37 cellular contexts compared by ENCODE assay signal in the genomic region with DNA sequence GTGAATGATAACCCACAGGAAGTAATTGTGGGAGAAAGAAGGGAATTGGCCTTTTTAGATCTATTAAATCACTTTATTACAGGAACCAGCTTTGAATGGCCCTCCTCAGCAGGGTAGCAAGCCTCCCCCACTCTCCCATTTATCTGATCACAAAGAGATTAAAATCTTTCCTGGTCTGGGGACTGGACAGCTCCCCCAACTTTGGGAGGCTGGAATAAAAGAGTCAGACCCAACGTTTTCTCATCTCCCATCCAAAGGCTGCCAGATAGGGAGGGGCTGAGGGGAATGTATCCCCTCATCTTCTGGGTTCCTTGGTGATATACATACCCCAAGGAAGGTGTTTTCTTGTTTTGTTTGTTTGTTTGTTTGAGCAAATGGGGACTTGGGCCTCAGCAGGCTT. TPM values are rescaled to one million over a fixed set of nuclear protein-coding genes. Genes with fewer than 3 reads are reported as not detected.
DNase-seq lines count a peak whose midpoint lies in the region; ATAC-seq, FAIRE-seq and TF ChIP-seq lines count a peak whose summit lies in the region.
"Had no signal": no experiment of that assay in that cellular context is flagged by ENCODE, and none has a peak within 500 bp of the region (broad histone marks: within the 10 kb centered on the region; RNA-seq: fewer than 3 reads in every experiment).

No MANE protein-coding gene starts in this region.

- H4K20me1 ChIP-seq in HCT116 (ENCODE audit: insufficient read depth) (no peaks in the 10 kb centered on the region), K562 (replicated peaks; ENCODE audit: control insufficient read depth, insufficient read depth, low read length) (peaks cover 5% of the 10 kb centered on the region; the same call in 1 of the 2 replicates)

- no peak for DNase-seq in HCT116 (ENCODE audit: low read depth, low spot score)
- DNase-seq in K562 (ENCODE audit: extremely low read depth in 1 of 4, low spot score in 3 of 4) = no peak
- DNase-seq in progenitor cell of endocrine pancreas (ENCODE audit: low spot score, unreplicated experiment) = no peak
- no peak for DNase-seq in activated CD8-positive, alpha-beta T cell treated with anti-CD3 and anti-CD28 coated beads, Interleukin-2, amount 10 ng/mL, durations not matched to agents 7 days and 5 days
- no peak for DNase-seq in NCI-H1105 (lab: John Stamatoyannopoulos, UW)
- DNase-seq: activated CD4-positive, alpha-beta T cell treated with anti-CD3 and anti-CD28 coated beads for 36 hours; amniotic stem cell; BE2C; CD8-positive, alpha-beta T cell; DMS 273 treated with DMSO at 0.1 percent for 48 hours; EL; gastrocnemius medialis; MM.1S; NCI-H1930; NCI-H2171 treated with DMSO at 0.1 percent for 48 hours; NCI-H524 treated with DMSO at 0.1 percent for 48 hours; SHP77 treated with DMSO at 0.1 percent for 48 hours; stimulated activated CD8-positive, alpha-beta memory T cell treated with anti-CD3 and anti-CD28 coated beads, Interleukin-4, amount 100 ng/mL, for 48 hours; uterus had no signal

- CTCF ChIA-PET in HCT116 (lab: Charles Lee) = interaction anchor here (0.8 kb wide), 1 partner anchor 32 kb away, joined by 3 read pairs; no protein-coding TSS in a partner anchor
- CTCF ChIA-PET in K562 (lab: Yijun Ruan, JAX; ENCODE audit: low intra/inter-chr PET ratio) = no interaction called here
- CTCF ChIA-PET in activated CD8-positive, alpha-beta T cell treated with anti-CD3 and anti-CD28 coated beads, Interleukin-2, amount 10 ng/mL, durations not matched to agents 7 days and 5 days (lab: Charles Lee) = interaction anchor here (1.1 to 2.6 kb wide), 3 partner anchors 128 to 179 kb away, joined by 3 to 6 read pairs (median 4); a partner anchor contains a TSS

- no peaks in the 10 kb centered on the region for H3K9me2 ChIP-seq in HCT116 (ENCODE audit: insufficient read depth)

- no peak for TF ChIP-seq EP300 in K562 (IDR thresholded peaks at IDR 0.05; ENCODE audit: low read length)

- no peaks in the 10 kb centered on the region for H3K27me3 Mint-ChIP-seq in progenitor cell of endocrine pancreas
- H3K27me3 Mint-ChIP-seq in activated CD8-positive, alpha-beta T cell treated with anti-CD3 and anti-CD28 coated beads, Interleukin-2, amount 10 ng/mL, durations not matched to agents 7 days and 5 days (ENCODE audit: low read depth) = peaks cover 71% of the 10 kb centered on the region

- BruUV-seq in HCT116 (replicated peaks; lab: Mats Ljungman, UMichigan) (no TSS peak), K562 (replicated peaks; lab: Mats Ljungman, UMichigan) (TSS peak; percentile 29)

- H3K9me3 ChIP-seq in HCT116 (ENCODE audit: control insufficient read depth in 1 of 2, insufficient read depth in 1 of 2, low read depth in 1 of 2, low read length in 2 of 2) = no peaks in the 10 kb centered on the region
- H3K9me3 ChIP-seq in K562 (replicated peaks; ENCODE audit: control insufficient read depth, insufficient read depth, low read depth, low read length) = no peaks in the 10 kb centered on the region
- H3K9me3 ChIP-seq in iPS-18c (ENCODE audit: control insufficient read depth, insufficient read depth, low read length) = peaks cover 3% of the 10 kb centered on the region
- H3K9me3 ChIP-seq: BE2C, gastrocnemius medialis, prostate gland, thoracic aorta, uterus had no signal

- no peak overlapping the region for H3K9ac ChIP-seq in HCT116 (ENCODE audit: low read length)
- H3K9ac ChIP-seq in K562 (ENCODE audit: insufficient read depth in 1 of 2, low read depth in 2 of 2, low read length in 2 of 2) = no peak overlapping the region

- peak overlapping the region; percentile 31 for H3K4me3 Mint-ChIP-seq in progenitor cell of endocrine pancreas (ENCODE audit: low read depth)
- no peak overlapping the region for H3K4me3 Mint-ChIP-seq in activated CD8-positive, alpha-beta T cell treated with anti-CD3 and anti-CD28 coated beads, Interleukin-2, amount 10 ng/mL, durations not matched to agents 7 days and 5 days
- H3K4me3 Mint-ChIP-seq: activated CD4-positive, alpha-beta T cell treated with anti-CD3 and anti-CD28 coated beads for 36 hours; activated naive CD4-positive, alpha-beta T cell treated with anti-CD3 and anti-CD28 coated beads, Interleukin-2, amount 50 U/mL, for 24 hours; activated T-helper 17 cell treated with anti-CD3 and anti-CD28 coated beads, Interleukin-2, amount 50 U/mL, for 72 hours; CD8-positive, alpha-beta T cell; stimulated activated naive CD8-positive, alpha-beta T cell treated with anti-CD3 and anti-CD28 coated beads, Interleukin-15, Interleukin-2, amounts not matched to agents 100 ng/mL and 50 ng/mL, for 24 hours; T-helper 2 cell treated with Interferon-gamma antibody and Interleukin-4, amounts not matched to agents 5 μg/mL and 100 μg/mL, for 36 hours had no signal

- no peak overlapping the region for H3K4me2 ChIP-seq in HCT116 (ENCODE audit: low read length)
- H3K4me2 ChIP-seq in K562 (ENCODE audit: insufficient read depth, low read length) = no peak overlapping the region

- no peak for ATAC-seq in HCT116
- ATAC-seq in K562 = no peak
- no peak for ATAC-seq in activated CD8-positive, alpha-beta T cell treated with anti-CD3 and anti-CD28 coated beads, Interleukin-2, amount 10 ng/mL, durations not matched to agents 7 days and 5 days
- no peak for ATAC-seq in HG03135 (IDR thresholded peaks at IDR 0.05; ENCODE audit: unreplicated experiment)
- ATAC-seq: activated CD4-positive, alpha-beta T cell treated with anti-CD3 and anti-CD28 coated beads for 36 hours; activated T-helper 17 cell treated with anti-CD3 and anti-CD28 coated beads, Interleukin-2, amount 50 U/mL, for 72 hours; CD8-positive, alpha-beta T cell; gastrocnemius medialis; left lobe of liver; sciatic nerve had no signal

- WGBS in K562 (ENCODE audit: insufficient coverage, low coverage, missing lambda C conversion rate) = 0% methylated on average over 1 of the region's 1 CpG

- H3K9me1 ChIP-seq in K562 (ENCODE audit: control insufficient read depth, insufficient read depth, low read length) = no peaks in the 10 kb centered on the region

- intact Hi-C loops in HCT116 (cut with micrococcal nuclease) = no loop called here
- intact Hi-C loops in K562 (cut with micrococcal nuclease) = no loop called here

- TF ChIP-seq RAD21 in HCT116 (IDR thresholded peaks at IDR 0.05; ENCODE audit: low read depth) (no peak), K562 (CRISPR knock-in tag; conservative IDR thresholded peaks at IDR 0.05 in 1 of 2, IDR thresholded peaks at IDR 0.05 in 1 of 2) (no peak)

- RAD21 ChIA-PET in HCT116 (lab: Charles Lee; ENCODE audit: low non-redundant PET in 1 of 2, low total read pairs in 2 of 2, uncharacterized antibody in 2 of 2, unreplicated experiment in 2 of 2) = no interaction called here

- peaks cover 45% of the 10 kb centered on the region for H3K4me1 Mint-ChIP-seq in progenitor cell of endocrine pancreas (ENCODE audit: low read depth)
- H3K4me1 Mint-ChIP-seq in activated CD8-positive, alpha-beta T cell treated with anti-CD3 and anti-CD28 coated beads, Interleukin-2, amount 10 ng/mL, durations not matched to agents 7 days and 5 days (ENCODE audit: low read depth) = peaks cover 26% of the 10 kb centered on the region

- H2AFZ ChIP-seq in HCT116 (ENCODE audit: low read depth, low read length, poor library complexity, severe bottlenecking) = no peak overlapping the region
- H2AFZ ChIP-seq in K562 (ENCODE audit: low read depth, low read length) = no peak overlapping the region

- peaks cover 0 to 26% of the 10 kb centered on the region in 2 experiments; a peak in 3 of 4 replicates for H3K4me1 ChIP-seq in HCT116 (ENCODE audit: control insufficient read depth in 1 of 2, insufficient read depth in 2 of 2, low read length in 2 of 2)
- H3K4me1 ChIP-seq in K562 (replicated peaks in 1 of 2; ENCODE audit: control insufficient read depth in 2 of 2, insufficient read depth in 2 of 2, low read length in 2 of 2) = peaks cover 12 to 39% of the 10 kb centered on the region in 2 experiments; a peak in 4 of 5 replicates
- H3K4me1 ChIP-seq: BE2C, gastrocnemius medialis, prostate gland, uterus had no signal

- no peak overlapping the region for H3K27ac Mint-ChIP-seq in progenitor cell of endocrine pancreas
- H3K27ac Mint-ChIP-seq in activated CD8-positive, alpha-beta T cell treated with anti-CD3 and anti-CD28 coated beads, Interleukin-2, amount 10 ng/mL, durations not matched to agents 7 days and 5 days = no peak overlapping the region
- H3K27ac Mint-ChIP-seq: activated CD4-positive, alpha-beta T cell treated with anti-CD3 and anti-CD28 coated beads for 36 hours; activated T-helper 17 cell treated with anti-CD3 and anti-CD28 coated beads, Interleukin-2, amount 50 U/mL, for 72 hours; CD8-positive, alpha-beta T cell; stimulated activated naive CD8-positive, alpha-beta T cell treated with anti-CD3 and anti-CD28 coated beads, Interleukin-15, Interleukin-2, amounts not matched to agents 100 ng/mL and 50 ng/mL, for 24 hours; T-helper 2 cell treated with Interferon-gamma antibody and Interleukin-4, amounts not matched to agents 5 μg/mL and 100 μg/mL, for 36 hours had no signal

- H3K27ac ChIP-seq in HCT116 (ENCODE audit: low read depth, low read length) (no peak overlapping the region), K562 (ENCODE audit: extremely low read depth, low read depth, low read length) (no peak overlapping the region)
- H3K27ac ChIP-seq: gastrocnemius medialis, prostate gland, thoracic aorta, uterus had no signal

- peaks cover 5% of the 10 kb centered on the region for H3K36me3 Mint-ChIP-seq in progenitor cell of endocrine pancreas (ENCODE audit: insufficient read depth)
- no peaks in the 10 kb centered on the region for H3K36me3 Mint-ChIP-seq in activated CD8-positive, alpha-beta T cell treated with anti-CD3 and anti-CD28 coated beads, Interleukin-2, amount 10 ng/mL, durations not matched to agents 7 days and 5 days (ENCODE audit: low read depth)
- H3K36me3 Mint-ChIP-seq: activated naive CD4-positive, alpha-beta T cell treated with anti-CD3 and anti-CD28 coated beads, Interleukin-2, amount 50 U/mL, for 24 hours; CD8-positive, alpha-beta T cell had no signal

- H3K36me3 ChIP-seq in HCT116 (ENCODE audit: control insufficient read depth in 1 of 2, insufficient read depth in 2 of 2, low read length in 2 of 2) = no peaks in the 10 kb centered on the region
- no peaks in the 10 kb centered on the region for H3K36me3 ChIP-seq in K562 (ENCODE audit: control insufficient read depth, insufficient read depth, low read length)
- H3K36me3 ChIP-seq: BE2C, gastrocnemius medialis, prostate gland, thoracic aorta, uterus had no signal

- H3K4me3 ChIP-seq in HCT116 (replicated peaks in 1 of 2; ENCODE audit: low read depth in 1 of 2, low read length in 2 of 2) = no peak overlapping the region
- no peak overlapping the region for H3K4me3 ChIP-seq in K562
- H3K4me3 ChIP-seq in iPS-18c (ENCODE audit: insufficient read depth, low read depth, low read length) = peak overlapping the region; percentile 99
- H3K4me3 ChIP-seq: gastrocnemius medialis, prostate gland, thoracic aorta, uterus had no signal

- H3K27me3 ChIP-seq in HCT116 (ENCODE audit: insufficient read depth, low read length) (no peaks in the 10 kb centered on the region; the same call in 1 of the 2 replicates), K562 (ENCODE audit: control insufficient read depth in 2 of 2, insufficient read depth in 2 of 2, low read length in 2 of 2) (peaks cover 0 to 5% of the 10 kb centered on the region in 2 experiments; a peak in 1 of 5 replicates)

- in situ Hi-C loops in K562 (cut with MboI) = no loop called here

- POLR2A ChIA-PET in HCT116 (lab: Charles Lee) = interaction anchor here (0.7 kb wide), 1 partner anchor 387 kb away, joined by 3 read pairs; no protein-coding TSS in a partner anchor
- POLR2A ChIA-PET in K562 (lab: Yijun Ruan, JAX) = interaction anchor here (1.1 kb wide), 1 partner anchor 14 kb away, joined by 3 read pairs; no protein-coding TSS in a partner anchor
- POLR2A ChIA-PET in activated CD8-positive, alpha-beta T cell treated with anti-CD3 and anti-CD28 coated beads, Interleukin-2, amount 10 ng/mL, durations not matched to agents 7 days and 5 days (lab: Charles Lee) = no interaction called here

- FAIRE-seq in K562 (lab: Jason Lieb, UNC) = no peak
- FAIRE-seq: endothelial cell of umbilical vein, GM18507, GM19239, islet of Langerhans had no signal

- TF ChIP-seq POLR2A in HCT116 (IDR thresholded peaks at IDR 0.05; ENCODE audit: borderline replicate concordance, extremely low read depth, insufficient read depth, insufficient read length) (no peak), K562 (conservative IDR thresholded peaks at IDR 0.05) (no peak)

- no peaks in the 10 kb centered on the region for H3K79me2 ChIP-seq in HCT116 (ENCODE audit: insufficient read depth, low read length)
- H3K79me2 ChIP-seq in K562 (ENCODE audit: control insufficient read depth, insufficient read depth, low read length) = no peaks in the 10 kb centered on the region

- no peaks in the 10 kb centered on the region for H3K9me3 Mint-ChIP-seq in progenitor cell of endocrine pancreas (ENCODE audit: low read depth)
- H3K9me3 Mint-ChIP-seq in activated CD8-positive, alpha-beta T cell treated with anti-CD3 and anti-CD28 coated beads, Interleukin-2, amount 10 ng/mL, durations not matched to agents 7 days and 5 days (ENCODE audit: insufficient read depth) = no peaks in the 10 kb centered on the region
- H3K9me3 Mint-ChIP-seq: activated naive CD4-positive, alpha-beta T cell treated with anti-CD3 and anti-CD28 coated beads, Interleukin-2, amount 50 U/mL, for 24 hours; activated T-helper 17 cell treated with anti-CD3 and anti-CD28 coated beads, Interleukin-2, amount 50 U/mL, for 72 hours; CD8-positive, alpha-beta T cell; stimulated activated naive CD8-positive, alpha-beta T cell treated with anti-CD3 and anti-CD28 coated beads, Interleukin-15, Interleukin-2, amounts not matched to agents 100 ng/mL and 50 ng/mL, for 24 hours; T-helper 2 cell treated with Interferon-gamma antibody and Interleukin-4, amounts not matched to agents 5 μg/mL and 100 μg/mL, for 36 hours had no signal

- TF ChIP-seq CTCF in HCT116 (IDR thresholded peaks at IDR 0.05 in 2 of 3, conservative IDR thresholded peaks at IDR 0.05 in 1 of 3; ENCODE audit: borderline replicate concordance in 1 of 3, insufficient read depth in 1 of 3, low read depth in 2 of 3, low read length in 2 of 3) = no peak
- no peak for TF ChIP-seq CTCF in K562 (IDR thresholded peaks at IDR 0.05 in 2 of 3, conservative IDR thresholded peaks at IDR 0.05 in 1 of 3; ENCODE audit: insufficient read depth in 2 of 3, low read depth in 1 of 3, low read length in 3 of 3)
- no peak for TF ChIP-seq CTCF in progenitor cell of endocrine pancreas (IDR thresholded peaks at IDR 0.05; ENCODE audit: unreplicated experiment)

RNA-seq across cellular contexts. Expression of a gene that starts 2.4 kb away (rescaled TPM):
- total RNA-seq in HCT116 (2021; ENCODE audit: unreplicated experiment) (1.4 TPM), K562 (2014; rRNA removed) (3.1 and 3.8 TPM in 2 replicates), K562 (2014; rRNA removed; fragmentation: Illumina TruSeq; extraction: Trizol) (4.3 and 4.5 TPM in 2 replicates), K562 (2015; rRNA removed; fragmentation: Illumina TruSeq; extraction: Trizol) (4.5 and 5.4 TPM in 2 replicates), K562 (2021) (5.1 TPM in 2 replicates), progenitor cell of endocrine pancreas (80.2 and 87.8 TPM in 2 replicates)
- polyA plus RNA-seq in HCT116 (2012) = 0.21 and 0.33 TPM in 2 replicates
- total RNA-seq in K562 (2011; cell fraction: chromatin; rRNA removed; ENCODE audit: low replicate concordance) = 0.51 and 0.97 TPM in 2 replicates
- total RNA-seq in K562 (2011; cell fraction: nucleolus; rRNA removed) = 0.53 and 0.67 TPM in 2 replicates
- total RNA-seq in K562 (2011; cell fraction: nucleoplasm; rRNA removed) = 0.81 and 1.5 TPM in 2 replicates
- polyA plus RNA-seq in K562 (2011; rRNA removed) (0.26 and 5.2 TPM in 2 replicates), K562 (2014; fragmentation: Illumina TruSeq; extraction: Trizol) (3.5 and 3.9 TPM in 2 replicates), K562 (2014; fragmentation: Nextera tagmentation; extraction: Ambion mirVana) (1 to 10 TPM in 1 of 2 experiments, under 1 TPM in 1; 0.80 to 1.0 TPM), K562 (2014; rRNA removed) (2.4 and 3.2 TPM in 2 replicates)
- polyA plus RNA-seq in K562 (2011; cell fraction: cytosol; rRNA removed) = 0.25 and 1.9 TPM in 2 replicates
- polyA plus RNA-seq in K562 (2011; cell fraction: nucleus; rRNA removed) = 0.15 and 1.7 TPM in 2 replicates
- polyA plus RNA-seq in K562 (2012) = 0.24 and 1.0 TPM in 2 replicates
- polyA minus RNA-seq in K562 (2011; rRNA and poly(A)+ RNA removed) = 0.69 and 13.6 TPM in 2 replicates
- 0.36 and 6.4 TPM in 2 replicates for polyA minus RNA-seq in K562 (2011; cell fraction: cytosol; rRNA and poly(A)+ RNA removed)
- polyA minus RNA-seq in K562 (2011; cell fraction: nucleus; rRNA and poly(A)+ RNA removed) = 0.11 and 0.81 TPM in 2 replicates
- not detected for total RNA-seq in activated CD8-positive, alpha-beta T cell treated with anti-CD3 and anti-CD28 coated beads, Interleukin-2, amount 10 ng/mL, durations not matched to agents 7 days and 5 days
- total RNA-seq: activated CD4-positive, alpha-beta T cell treated with anti-CD3 and anti-CD28 coated beads for 36 hours; activated T-helper 17 cell treated with anti-CD3 and anti-CD28 coated beads, Interleukin-2, amount 50 U/mL, for 72 hours; CD8-positive, alpha-beta T cell; cerebellum; dermis microvascular lymphatic vessel endothelial cell; endothelial cell of umbilical vein; fibroblast of lung; gastrocnemius medialis; HT1080; sciatic nerve; thoracic aorta had no signal

RNA-seq across cellular contexts. Expression of a gene that starts 19.1 kb away (rescaled TPM):
- total RNA-seq in HCT116 (2021; ENCODE audit: unreplicated experiment) (46.0 TPM), K562 (2014; rRNA removed) (40.8 and 45.3 TPM in 2 replicates), K562 (2014; rRNA removed; fragmentation: Illumina TruSeq; extraction: Trizol) (49.6 and 51.4 TPM in 2 replicates), K562 (2015; rRNA removed; fragmentation: Illumina TruSeq; extraction: Trizol) (46.8 and 47.4 TPM in 2 replicates), K562 (2021) (55.0 and 60.4 TPM in 2 replicates), progenitor cell of endocrine pancreas (44.4 and 51.5 TPM in 2 replicates)
- polyA plus RNA-seq in HCT116 (2012) = 25.5 and 29.2 TPM in 2 replicates
- total RNA-seq in K562 (2011; cell fraction: chromatin; rRNA removed; ENCODE audit: low replicate concordance) = 193 and 199 TPM in 2 replicates
- total RNA-seq in K562 (2011; cell fraction: nucleolus; rRNA removed) = 118 TPM in 2 replicates
- total RNA-seq in K562 (2011; cell fraction: nucleoplasm; rRNA removed) = 160 and 187 TPM in 2 replicates
- polyA plus RNA-seq in K562 (2011; rRNA removed) (34.8 and 39.8 TPM in 2 replicates), K562 (2014; fragmentation: Illumina TruSeq; extraction: Trizol) (41.8 and 50.3 TPM in 2 replicates), K562 (2014; fragmentation: Nextera tagmentation; extraction: Ambion mirVana) (10 to 100 TPM; 33.3 to 44.3 TPM), K562 (2014; rRNA removed) (38.3 and 42.1 TPM in 2 replicates)
- 30.4 and 33.9 TPM in 2 replicates for polyA plus RNA-seq in K562 (2011; cell fraction: cytosol; rRNA removed)
- polyA plus RNA-seq in K562 (2011; cell fraction: nucleus; rRNA removed) = 36.1 and 38.4 TPM in 2 replicates
- polyA plus RNA-seq in K562 (2012) = 30.7 and 44.5 TPM in 2 replicates
- polyA minus RNA-seq in K562 (2011; rRNA and poly(A)+ RNA removed) = 75.8 and 89.1 TPM in 2 replicates
- 23.4 and 26.7 TPM in 2 replicates for polyA minus RNA-seq in K562 (2011; cell fraction: cytosol; rRNA and poly(A)+ RNA removed)
- polyA minus RNA-seq in K562 (2011; cell fraction: nucleus; rRNA and poly(A)+ RNA removed) = 39.3 and 68.4 TPM in 2 replicates
- total RNA-seq in activated CD8-positive, alpha-beta T cell treated with anti-CD3 and anti-CD28 coated beads, Interleukin-2, amount 10 ng/mL, durations not matched to agents 7 days and 5 days = 10 to 100 TPM; 48.3 to 49.5 TPM

RNA-seq across cellular contexts. Expression of a gene that starts 40.5 kb away (rescaled TPM):
- total RNA-seq in HCT116 (2021; ENCODE audit: unreplicated experiment) = not detected
- polyA plus RNA-seq in HCT116 (2012) = not detected in 2 replicates
- not detected in 2 replicates for total RNA-seq in K562 (2011; cell fraction: chromatin; rRNA removed; ENCODE audit: low replicate concordance)
- not detected in 2 replicates for total RNA-seq in K562 (2011; cell fraction: nucleolus; rRNA removed)
- total RNA-seq in K562 (2011; cell fraction: nucleoplasm; rRNA removed) = not detected in 2 replicates
- not detected in 2 replicates for total RNA-seq in K562 (2014; rRNA removed)
- total RNA-seq in K562 (2014; rRNA removed; fragmentation: Illumina TruSeq; extraction: Trizol) = not detected in 2 replicates
- total RNA-seq in K562 (2015; rRNA removed; fragmentation: Illumina TruSeq; extraction: Trizol) = not detected in 2 replicates
- total RNA-seq in K562 (2021) = not detected in 2 replicates
- not detected in 2 replicates for polyA plus RNA-seq in K562 (2011; rRNA removed)
- polyA plus RNA-seq in K562 (2011; cell fraction: cytosol; rRNA removed) = not detected in 2 replicates
- not detected in 2 replicates for polyA plus RNA-seq in K562 (2011; cell fraction: nucleus; rRNA removed)
- polyA plus RNA-seq in K562 (2012) = not detected in 2 replicates
- polyA plus RNA-seq in K562 (2014; fragmentation: Illumina TruSeq; extraction: Trizol) = not detected in 2 replicates
- polyA plus RNA-seq in K562 (2014; fragmentation: Nextera tagmentation; extraction: Ambion mirVana) = not detected
- not detected in 2 replicates for polyA plus RNA-seq in K562 (2014; rRNA removed)
- not detected in 2 replicates for polyA minus RNA-seq in K562 (2011; rRNA and poly(A)+ RNA removed)
- polyA minus RNA-seq in K562 (2011; cell fraction: cytosol; rRNA and poly(A)+ RNA removed) = not detected in 2 replicates
- not detected in 2 replicates for polyA minus RNA-seq in K562 (2011; cell fraction: nucleus; rRNA and poly(A)+ RNA removed)
- total RNA-seq in progenitor cell of endocrine pancreas = not detected in 2 replicates
- total RNA-seq in activated CD8-positive, alpha-beta T cell treated with anti-CD3 and anti-CD28 coated beads, Interleukin-2, amount 10 ng/mL, durations not matched to agents 7 days and 5 days = 10 to 100 TPM; 24.0 to 26.6 TPM
- total RNA-seq: activated CD4-positive, alpha-beta T cell treated with anti-CD3 and anti-CD28 coated beads for 36 hours; activated T-helper 17 cell treated with anti-CD3 and anti-CD28 coated beads, Interleukin-2, amount 50 U/mL, for 72 hours; cerebellum; dermis microvascular lymphatic vessel endothelial cell; endothelial cell of umbilical vein; fibroblast of lung; gastrocnemius medialis; HT1080; left lobe of liver; thoracic aorta; uterus had no signal
- polyA plus RNA-seq: endothelial cell of umbilical vein, fibroblast of lung had no signal

RNA-seq across cellular contexts. Expression of a gene that starts 59.1 kb away (rescaled TPM):
- total RNA-seq in HCT116 (2021; ENCODE audit: unreplicated experiment) = 10.5 TPM
- polyA plus RNA-seq in HCT116 (2012) = 11.8 and 13.8 TPM in 2 replicates
- 7.8 and 10.7 TPM in 2 replicates for total RNA-seq in K562 (2011; cell fraction: chromatin; rRNA removed; ENCODE audit: low replicate concordance)
- 10.0 and 10.2 TPM in 2 replicates for total RNA-seq in K562 (2011; cell fraction: nucleolus; rRNA removed)
- total RNA-seq in K562 (2011; cell fraction: nucleoplasm; rRNA removed) = 5.7 and 6.5 TPM in 2 replicates
- total RNA-seq in K562 (2014; rRNA removed) = 7.5 and 12.6 TPM in 2 replicates
- total RNA-seq in K562 (2014; rRNA removed; fragmentation: Illumina TruSeq; extraction: Trizol) = 1.3 and 2.1 TPM in 2 replicates
- total RNA-seq in K562 (2015; rRNA removed; fragmentation: Illumina TruSeq; extraction: Trizol) = 1.9 and 2.5 TPM in 2 replicates
- 8.5 and 8.8 TPM in 2 replicates for total RNA-seq in K562 (2021)
- 3.3 and 3.8 TPM in 2 replicates for polyA plus RNA-seq in K562 (2011; rRNA removed)
- polyA plus RNA-seq in K562 (2011; cell fraction: cytosol; rRNA removed) = 4.8 and 8.5 TPM in 2 replicates
- 6.5 and 9.6 TPM in 2 replicates for polyA plus RNA-seq in K562 (2011; cell fraction: nucleus; rRNA removed)
- 4.3 and 24.3 TPM in 2 replicates for polyA plus RNA-seq in K562 (2012)
- polyA plus RNA-seq in K562 (2014; fragmentation: Illumina TruSeq; extraction: Trizol) = 3.7 and 5.1 TPM in 2 replicates
- polyA plus RNA-seq in K562 (2014; fragmentation: Nextera tagmentation; extraction: Ambion mirVana) = 1 to 10 TPM in 1 of 2 experiments, under 1 TPM in 1; 0.39 to 2.4 TPM
- 3.1 and 8.1 TPM in 2 replicates for polyA plus RNA-seq in K562 (2014; rRNA removed)
- 1.6 and 1.9 TPM in 2 replicates for polyA minus RNA-seq in K562 (2011; rRNA and poly(A)+ RNA removed)
- 5.9 and 7.5 TPM in 2 replicates for polyA minus RNA-seq in K562 (2011; cell fraction: cytosol; rRNA and poly(A)+ RNA removed)
- 2.6 and 4.4 TPM in 2 replicates for polyA minus RNA-seq in K562 (2011; cell fraction: nucleus; rRNA and poly(A)+ RNA removed)
- 13.8 and 19.3 TPM in 2 replicates for total RNA-seq in progenitor cell of endocrine pancreas
- total RNA-seq in activated CD8-positive, alpha-beta T cell treated with anti-CD3 and anti-CD28 coated beads, Interleukin-2, amount 10 ng/mL, durations not matched to agents 7 days and 5 days = 1 to 10 TPM; 7.6 to 8.7 TPM
- total RNA-seq: endothelial cell of umbilical vein, fibroblast of lung, gastrocnemius medialis, sciatic nerve, thoracic aorta had no signal
- polyA plus RNA-seq: endothelial cell of umbilical vein, fibroblast of lung had no signal

RNA-seq across cellular contexts. Expression of a gene that starts 59.2 kb away (rescaled TPM):
- total RNA-seq in HCT116 (2021; ENCODE audit: unreplicated experiment) (483 TPM), K562 (2014; rRNA removed) (965 and 1,011 TPM in 2 replicates), K562 (2014; rRNA removed; fragmentation: Illumina TruSeq; extraction: Trizol) (866 and 959 TPM in 2 replicates), K562 (2015; rRNA removed; fragmentation: Illumina TruSeq; extraction: Trizol) (983 and 1,131 TPM in 2 replicates), K562 (2021) (972 and 1,007 TPM in 2 replicates), progenitor cell of endocrine pancreas (444 and 446 TPM in 2 replicates)
- 363 and 549 TPM in 2 replicates for polyA plus RNA-seq in HCT116 (2012)
- total RNA-seq in K562 (2011; cell fraction: chromatin; rRNA removed; ENCODE audit: low replicate concordance) = 381 and 607 TPM in 2 replicates
- total RNA-seq in K562 (2011; cell fraction: nucleolus; rRNA removed) = 219 and 264 TPM in 2 replicates
- 460 and 546 TPM in 2 replicates for total RNA-seq in K562 (2011; cell fraction: nucleoplasm; rRNA removed)
- polyA plus RNA-seq in K562 (2011; rRNA removed) (370 and 462 TPM in 2 replicates), K562 (2014; fragmentation: Illumina TruSeq; extraction: Trizol) (1,354 and 1,569 TPM in 2 replicates), K562 (2014; fragmentation: Nextera tagmentation; extraction: Ambion mirVana) (1,000 to 10,000 TPM in 1 of 2 experiments, 100 to 1,000 TPM in 1; 805 to 1,140 TPM), K562 (2014; rRNA removed) (577 and 603 TPM in 2 replicates)
- polyA plus RNA-seq in K562 (2011; cell fraction: cytosol; rRNA removed) = 151 and 308 TPM in 2 replicates
- polyA plus RNA-seq in K562 (2011; cell fraction: nucleus; rRNA removed) = 496 and 1,136 TPM in 2 replicates
- 1,292 and 1,447 TPM in 2 replicates for polyA plus RNA-seq in K562 (2012)
- polyA minus RNA-seq in K562 (2011; rRNA and poly(A)+ RNA removed) = 169 and 229 TPM in 2 replicates
- 143 and 214 TPM in 2 replicates for polyA minus RNA-seq in K562 (2011; cell fraction: cytosol; rRNA and poly(A)+ RNA removed)
- polyA minus RNA-seq in K562 (2011; cell fraction: nucleus; rRNA and poly(A)+ RNA removed) = 90.3 and 188 TPM in 2 replicates
- total RNA-seq in activated CD8-positive, alpha-beta T cell treated with anti-CD3 and anti-CD28 coated beads, Interleukin-2, amount 10 ng/mL, durations not matched to agents 7 days and 5 days = 1,000 to 10,000 TPM; 1,268 to 1,303 TPM

Comparison
In these comparisons a context has a peak if more than half of its experiments do, and no peak if none do; other contexts are left out.
1. RNA of a gene that starts 2.4 kb away (total RNA-seq): 80.2 to 87.8 TPM in progenitor cell of endocrine pancreas; 0.51 to 5.4 TPM in K562, 1.4 TPM in HCT116 (single experiment) and not detected in activated CD8-positive, alpha-beta T cell treated with anti-CD3 and anti-CD28 coated beads, Interleukin-2, amount 10 ng/mL, durations not matched to agents 7 days and 5 days; every median in the first group is over 10 times any median in the second.
2. RNA of a gene that starts 40.5 kb away (total RNA-seq): 24.0 to 26.6 TPM in activated CD8-positive, alpha-beta T cell treated with anti-CD3 and anti-CD28 coated beads, Interleukin-2, amount 10 ng/mL, durations not matched to agents 7 days and 5 days; not detected in HCT116 (single experiment), not detected in K562 and not detected in progenitor cell of endocrine pancreas; every median in the first group is over 10 times any median in the second.